ENCODE assay signal across 8 cellular contexts in the genomic region with DNA sequence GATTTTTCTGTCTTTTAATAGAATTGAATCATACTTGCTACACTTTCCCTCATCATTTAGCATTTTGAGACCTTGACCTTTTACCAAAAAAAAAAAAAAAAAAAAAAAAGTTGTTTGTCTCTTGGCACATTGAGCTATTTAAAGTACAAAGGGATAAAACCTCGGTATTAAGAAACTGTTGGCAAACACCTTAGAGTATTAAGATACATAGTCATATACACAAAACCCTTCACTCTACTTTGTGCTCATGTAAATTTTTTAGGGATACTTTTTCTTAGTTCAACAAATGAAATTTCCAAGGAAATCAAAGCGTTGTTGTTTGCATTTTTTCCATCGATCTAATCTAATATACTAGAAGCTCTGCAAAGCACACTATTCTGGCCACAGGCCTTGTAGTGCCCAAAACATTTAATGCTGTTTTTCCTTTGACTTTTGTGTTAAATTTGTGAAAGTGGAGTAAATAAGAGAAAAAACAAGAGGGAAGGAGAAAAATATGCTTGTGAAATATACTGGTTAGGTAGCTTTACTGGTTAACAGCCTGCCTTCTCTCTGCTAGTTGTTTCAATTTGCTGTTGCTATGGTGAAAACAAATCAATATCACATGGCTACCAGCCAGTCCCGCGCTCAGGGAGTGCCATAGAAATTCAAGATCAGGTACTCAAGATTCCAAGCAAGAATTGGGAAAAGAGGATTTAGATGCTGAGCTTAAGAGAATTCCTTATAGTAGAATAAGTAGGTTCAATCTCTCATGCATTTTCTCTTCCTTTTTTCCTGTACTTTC. TPM values are rescaled to one million over a fixed set of nuclear protein-coding genes. Genes with fewer than 3 reads are reported as not detected.
DNase-seq lines count a peak whose midpoint lies in the region; ATAC-seq and TF ChIP-seq lines count a peak whose summit lies in the region.

No MANE protein-coding gene starts in this region.

- BruUV-seq in Calu3 (replicated peaks; lab: Mats Ljungman, UMichigan), result TSS peak; percentile 44

- peak overlapping the region; percentile 86 for H3K27ac Mint-ChIP-seq in Calu3 (ENCODE audit: unreplicated experiment)
- peak overlapping the region; percentile 83 to 98 (median 95) for H3K27ac Mint-ChIP-seq in IgD-negative memory B cell
- H3K27ac Mint-ChIP-seq in progenitor cell of endocrine pancreas, result peak overlapping the region; percentile 99

- H3K4me3 ChIP-seq in WI38 (ENCODE audit: low read depth, low read length), result peak overlapping the region; percentile 82
- peak overlapping the region; percentile 74 for H3K4me3 ChIP-seq in fibroblast of mammary gland (ENCODE audit: control insufficient read depth, low read depth, low read length)

- peaks cover 35% of the 10 kb centered on the region for H3K4me1 Mint-ChIP-seq in Calu3 (ENCODE audit: low read depth, unreplicated experiment)
- peaks cover 26 to 49% (median 42%) of the 10 kb centered on the region in 3 donors for H3K4me1 Mint-ChIP-seq in IgD-negative memory B cell
- peaks cover 48% of the 10 kb centered on the region for H3K4me1 Mint-ChIP-seq in progenitor cell of endocrine pancreas (ENCODE audit: low read depth)

- peak overlapping the region; percentile 78 for H3K4me3 Mint-ChIP-seq in Calu3 (ENCODE audit: low read depth, unreplicated experiment)
- H3K4me3 Mint-ChIP-seq in IgD-negative memory B cell, result peak overlapping the region; percentile 89 to 98 (median 96)
- peak overlapping the region; percentile 81 for H3K4me3 Mint-ChIP-seq in progenitor cell of endocrine pancreas (ENCODE audit: low read depth)

- no peaks in the 10 kb centered on the region for H3K27me3 Mint-ChIP-seq in Calu3 (ENCODE audit: unreplicated experiment)
- no peaks in the 10 kb centered on the region for H3K27me3 Mint-ChIP-seq in IgD-negative memory B cell
- no peaks in the 10 kb centered on the region for H3K27me3 Mint-ChIP-seq in progenitor cell of endocrine pancreas

- peak; percentile 63 for DNase-seq in Calu3
- peak; percentile 58 for DNase-seq in fibroblast of mammary gland (ENCODE audit: low read depth)
- no peak for DNase-seq in progenitor cell of endocrine pancreas (ENCODE audit: low spot score, unreplicated experiment)
- DNase-seq in omental fat pad (ENCODE audit: low spot score), result no peak
- no peak for DNase-seq in stimulated activated CD8-positive, alpha-beta memory T cell treated with anti-CD3 and anti-CD28 coated beads, Interleukin-4, amount 100 ng/mL, for 48 hours

- ATAC-seq in HG03460 (IDR thresholded peaks at IDR 0.05; ENCODE audit: unreplicated experiment) (no peak), omental fat pad (ENCODE audit: low FRiP score) (no peak)

- H3K9me3 Mint-ChIP-seq in Calu3 (ENCODE audit: low read depth, unreplicated experiment) (no peaks in the 10 kb centered on the region), IgD-negative memory B cell (no peaks in the 10 kb centered on the region), progenitor cell of endocrine pancreas (ENCODE audit: low read depth) (no peaks in the 10 kb centered on the region)

- intact Hi-C loops in Calu3 (cut with micrococcal nuclease; ENCODE audit: unreplicated experiment), result loop anchor here (5.0 kb wide), 2 partner anchors 33 to 118 kb away; no protein-coding TSS in a partner anchor

- CTCF ChIA-PET in Calu3 (lab: Charles Lee), result interaction anchor here (0.6 to 1.3 kb wide), 2 partner anchors 115 to 120 kb away, joined by 3 to 4 read pairs; no protein-coding TSS in a partner anchor

- no peak for TF ChIP-seq CTCF in Calu3 (IDR thresholded peaks at IDR 0.05; ENCODE audit: unreplicated experiment)
- TF ChIP-seq CTCF in WI38 (IDR thresholded peaks at IDR 0.05; ENCODE audit: low read depth, low read length), result no peak
- no peak for TF ChIP-seq CTCF in fibroblast of mammary gland (conservative IDR thresholded peaks at IDR 0.05; ENCODE audit: control insufficient read depth, insufficient read depth, low read depth, low read length)
- no peak for TF ChIP-seq CTCF in progenitor cell of endocrine pancreas (IDR thresholded peaks at IDR 0.05; ENCODE audit: unreplicated experiment)
- no peak for TF ChIP-seq CTCF in omental fat pad (IDR thresholded peaks at IDR 0.05)

- H3K36me3 Mint-ChIP-seq in Calu3 (ENCODE audit: insufficient read depth, unreplicated experiment), result peaks cover 46% of the 10 kb centered on the region
- peaks cover 1% of the 10 kb centered on the region for H3K36me3 Mint-ChIP-seq in IgD-negative memory B cell
- H3K36me3 Mint-ChIP-seq in progenitor cell of endocrine pancreas (ENCODE audit: insufficient read depth), result peaks cover 3% of the 10 kb centered on the region

RNA-seq across cellular contexts. Expression of a gene that starts 2.6 kb away (rescaled TPM):
- 29.8 and 37.1 TPM in 2 replicates for total RNA-seq in Calu3 (2022)
- polyA plus RNA-seq in IgD-negative memory B cell, result 15.9 TPM
- total RNA-seq in progenitor cell of endocrine pancreas, result 51.3 and 51.4 TPM in 2 replicates
- total RNA-seq in omental fat pad, result 100 to 1,000 TPM; 105 to 132 (median 123) TPM

Comparison
In these comparisons a context has a peak if more than half of its experiments do, and no peak if none do; other contexts are left out.
1. DNase-seq: peak in Calu3 (single experiment) and fibroblast of mammary gland (single experiment); none in progenitor cell of endocrine pancreas (single experiment), omental fat pad (single experiment) and stimulated activated CD8-positive, alpha-beta memory T cell treated with anti-CD3 and anti-CD28 coated beads, Interleukin-4, amount 100 ng/mL, for 48 hours (single experiment).
2. Peak in every context shown above with its lines, with median percentiles within 50 percentile points of each other: H3K27ac Mint-ChIP-seq and H3K4me3 Mint-ChIP-seq.